ENCODE assay signal across 2 cellular contexts in genomic region chr6:142718667-142719191, GRCh38.
TF ChIP-seq lines count a peak whose summit lies in the region.

No MANE protein-coding gene starts in this region.

TF ChIP-seq in GM23338, 12 proteins besides CTCF, POLR2A, EP300 and RAD21 (continued from another document):
- TF ChIP-seq REST (IDR thresholded peaks at IDR 0.05; ENCODE audit: unreplicated experiment) (no peak), JUNB (IDR thresholded peaks at IDR 0.05; ENCODE audit: unreplicated experiment) (no peak), NANOG (IDR thresholded peaks at IDR 0.05; ENCODE audit: borderline replicate concordance) (no peak), CREB1 (CRISPR knock-in tag; IDR thresholded peaks at IDR 0.05; ENCODE audit: low read depth) (no peak), ZNF114 (CRISPR knock-in tag; IDR thresholded peaks at IDR 0.05) (no peak), ZNF462 (CRISPR knock-in tag; IDR thresholded peaks at IDR 0.05) (no peak), POLR2AphosphoS5 (IDR thresholded peaks at IDR 0.05; ENCODE audit: low read depth) (no peak), ZNF331 (CRISPR knock-in tag; IDR thresholded peaks at IDR 0.05; ENCODE audit: low read depth) (no peak), STAT1 (IDR thresholded peaks at IDR 0.05; ENCODE audit: unreplicated experiment) (no peak), ETS1 (IDR thresholded peaks at IDR 0.05) (no peak)

TF ChIP-seq in K562, 482 proteins besides CTCF, POLR2A, EP300 and RAD21 (continued from another document):
- TF ChIP-seq ZNF280B (CRISPR knock-in tag; IDR thresholded peaks at IDR 0.05) (0 out of 2 replicates have a peak, but pooled peaks have one; percentile 70), EHMT2 (IDR thresholded peaks at IDR 0.05) (0 out of 2 replicates have a peak, but pooled peaks have one; percentile 16), ZNF507 (tag; conservative IDR thresholded peaks at IDR 0.05) (peak; percentile 63)
